ENCODE assay signal across 8 cellular contexts in genomic region chr3:119034256-119035013, GRCh38. TPM values are rescaled to one million over a fixed set of nuclear protein-coding genes. Genes with fewer than 3 reads are reported as not detected.
A peak's percentile ranks its signal among the peaks of the same experiment; 100 is the strongest.
DNase-seq lines count a peak whose midpoint lies in the region; ATAC-seq and TF ChIP-seq lines count a peak whose summit lies in the region.

Gene IGSF11, minus strand, starts transcription at chr3:119034846. Its CDS starts 264 bp downstream, at chr3:119034582.

- H3K36me3 Mint-ChIP-seq in activated CD8-positive, alpha-beta memory T cell treated with anti-CD3 and anti-CD28 coated beads, Interleukin-2, amount 10 ng/mL, durations not matched to agents 7 days and 5 days = no peaks in the 10 kb centered on the region
- H3K36me3 Mint-ChIP-seq in endothelial cell (ENCODE audit: low read depth, unreplicated experiment) = peaks cover 4% of the 10 kb centered on the region

- H3K4me3 Mint-ChIP-seq in activated CD8-positive, alpha-beta memory T cell treated with anti-CD3 and anti-CD28 coated beads, Interleukin-2, amount 10 ng/mL, durations not matched to agents 7 days and 5 days = peak within 1 kb of the TSS; percentile 66
- peak within 1 kb of the TSS; percentile 90 for H3K4me3 Mint-ChIP-seq in endothelial cell (ENCODE audit: unreplicated experiment)

- DNase-seq in AG09319 (ENCODE audit: extremely low read depth, low read depth) (no peak), NCI-H524 treated with DMSO at 0.1 percent for 48 hours (lab: John Stamatoyannopoulos, UW) (peak; percentile 90), endothelial cell (ENCODE audit: low spot score) (peak; percentile 81)
- peak; percentile 54 for DNase-seq in activated CD8-positive, alpha-beta memory T cell treated with anti-CD3 and anti-CD28 coated beads, Interleukin-2, amount 10 ng/mL, durations not matched to agents 7 days and 5 days
- DNase-seq in stimulated activated CD8-positive, alpha-beta memory T cell treated with anti-CD3 and anti-CD28 coated beads, Interleukin-4, amount 100 ng/mL, for 1 hour (ENCODE audit: low read depth in 2 of 2, low spot score in 1 of 2) = peak; percentile 15 to 29

- H3K4me1 ChIP-seq in mononuclear cell (ENCODE audit: insufficient read depth, low read length) = peaks cover 3% of the 10 kb centered on the region

- CTCF ChIA-PET in activated CD8-positive, alpha-beta memory T cell treated with anti-CD3 and anti-CD28 coated beads, Interleukin-2, amount 10 ng/mL, durations not matched to agents 7 days and 5 days (lab: Charles Lee) = interaction anchor here (0.6 to 7.5 kb wide), 18 partner anchors 9 to 646 kb away, joined by 3 to 175 read pairs (median 4); partner anchors contain the start of gene B4GALT4

- TF ChIP-seq CTCF in AG09319 (IDR thresholded peaks at IDR 0.05; ENCODE audit: low read depth, low read length) (peak; percentile 25; the same call in 1 of the 2 replicates), endothelial cell (IDR thresholded peaks at IDR 0.05; ENCODE audit: unreplicated experiment) (peak; percentile 51)

- peaks cover 63% of the 10 kb centered on the region for H3K27me3 ChIP-seq in mononuclear cell (ENCODE audit: insufficient read depth, low read length)

- peak within 1 kb of the TSS; percentile 27 for H3K4me3 ChIP-seq in mononuclear cell (ENCODE audit: low read length)

- peaks cover 8% of the 10 kb centered on the region for H3K4me1 Mint-ChIP-seq in activated CD8-positive, alpha-beta memory T cell treated with anti-CD3 and anti-CD28 coated beads, Interleukin-2, amount 10 ng/mL, durations not matched to agents 7 days and 5 days
- H3K4me1 Mint-ChIP-seq in endothelial cell (ENCODE audit: unreplicated experiment) = no peaks in the 10 kb centered on the region

- H3K9me3 Mint-ChIP-seq in activated CD8-positive, alpha-beta memory T cell treated with anti-CD3 and anti-CD28 coated beads, Interleukin-2, amount 10 ng/mL, durations not matched to agents 7 days and 5 days (ENCODE audit: low read depth) = no peaks in the 10 kb centered on the region
- no peaks in the 10 kb centered on the region for H3K9me3 Mint-ChIP-seq in endothelial cell (ENCODE audit: unreplicated experiment)

- ATAC-seq in GM18873 (IDR thresholded peaks at IDR 0.05; ENCODE audit: low FRiP score, unreplicated experiment) = peak; percentile 81
- peak; percentile 95 for ATAC-seq in HG03139 (IDR thresholded peaks at IDR 0.05; ENCODE audit: unreplicated experiment)
- ATAC-seq in activated CD8-positive, alpha-beta memory T cell treated with anti-CD3 and anti-CD28 coated beads, Interleukin-2, amount 10 ng/mL, durations not matched to agents 7 days and 5 days = peak; percentile 95

- H3K27me3 Mint-ChIP-seq in activated CD8-positive, alpha-beta memory T cell treated with anti-CD3 and anti-CD28 coated beads, Interleukin-2, amount 10 ng/mL, durations not matched to agents 7 days and 5 days = peaks cover 60% of the 10 kb centered on the region
- peaks cover 4% of the 10 kb centered on the region for H3K27me3 Mint-ChIP-seq in endothelial cell (ENCODE audit: unreplicated experiment)

- no peak within 1 kb of the TSS for H3K27ac Mint-ChIP-seq in activated CD8-positive, alpha-beta memory T cell treated with anti-CD3 and anti-CD28 coated beads, Interleukin-2, amount 10 ng/mL, durations not matched to agents 7 days and 5 days
- H3K27ac Mint-ChIP-seq in endothelial cell (ENCODE audit: unreplicated experiment) = peak within 1 kb of the TSS; percentile 50

- no peaks in the 10 kb centered on the region for H3K9me3 ChIP-seq in mononuclear cell (ENCODE audit: low read depth, low read length)

RNA-seq across cellular contexts. Expression of gene IGSF11, which starts in this region (rescaled TPM):
- not detected for total RNA-seq in activated CD8-positive, alpha-beta memory T cell treated with anti-CD3 and anti-CD28 coated beads, Interleukin-2, amount 10 ng/mL, durations not matched to agents 7 days and 5 days
- total RNA-seq in endothelial cell (ENCODE audit: unreplicated experiment) (0.18 TPM), mononuclear cell (0.10 TPM)

Comparison
In these comparisons a context has a peak if more than half of its experiments do, and no peak if none do; other contexts are left out.
1. Peak in DNase-seq and ATAC-seq in activated CD8-positive, alpha-beta memory T cell treated with anti-CD3 and anti-CD28 coated beads, Interleukin-2, amount 10 ng/mL, durations not matched to agents 7 days and 5 days; RNA of the gene not detected or under 1 TPM.
2. Peak in DNase-seq in endothelial cell; RNA of the gene not detected or under 1 TPM.